Comparison of ENCODE assay signal across 1 cellular context in genomic region chr18:9984025-9984424, GRCh38.
TF ChIP-seq lines count a peak whose summit lies in the region.

No MANE protein-coding gene starts in this region.

TF ChIP-seq in IMR-90, 13 proteins besides CTCF, POLR2A, EP300 and RAD21 (continued from another document):
- TF ChIP-seq ELK1 (IDR thresholded peaks at IDR 0.05; ENCODE audit: borderline replicate concordance, low read depth, low read length) = no peak
